In the genomic region with DNA sequence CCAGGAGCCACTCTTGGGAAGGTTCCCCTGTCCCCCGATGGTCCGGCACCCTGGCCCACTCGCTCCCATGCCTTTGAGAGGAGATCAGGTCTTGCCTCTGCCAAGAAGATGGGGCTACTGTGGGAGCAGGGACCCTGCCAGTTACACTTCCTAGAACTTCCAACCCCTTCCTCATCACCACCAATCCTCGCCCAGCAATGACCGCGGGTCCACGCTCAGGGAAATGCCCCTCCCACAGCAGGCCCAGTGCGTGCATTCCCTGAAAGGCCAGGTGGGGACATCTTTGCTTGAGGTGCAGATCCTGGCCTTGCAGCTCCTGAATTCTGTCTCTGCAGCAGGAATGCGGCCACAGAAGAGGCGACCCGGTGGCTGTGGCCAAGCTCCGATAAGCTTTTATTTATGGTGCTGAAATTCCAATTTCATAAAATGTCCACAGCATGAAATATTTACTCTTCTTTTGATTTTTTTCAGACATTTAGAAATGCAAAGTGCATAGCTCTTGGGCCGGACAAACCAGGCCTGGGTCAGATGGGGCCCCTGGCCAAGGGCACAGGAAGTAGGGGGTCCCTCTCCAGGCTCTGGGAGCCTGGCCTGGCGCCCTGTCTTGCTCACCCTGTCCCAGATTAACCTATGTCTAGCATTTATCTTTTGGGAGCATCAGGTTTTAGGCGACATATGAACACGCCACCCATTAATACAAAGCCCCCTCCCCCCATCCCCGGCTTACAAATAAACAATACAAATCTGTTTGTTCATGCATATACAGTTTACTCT, we compare ENCODE assay signal across 16 cellular contexts. TPM values are rescaled to one million over a fixed set of nuclear protein-coding genes. Genes with fewer than 3 reads are reported as not detected.
DNase-seq lines count a peak whose midpoint lies in the region; ATAC-seq and TF ChIP-seq lines count a peak whose summit lies in the region.
"Had no signal": no experiment of that assay in that cellular context is flagged by ENCODE, and none has a peak within 500 bp of the region (broad histone marks: within the 10 kb centered on the region; RNA-seq: fewer than 3 reads in every experiment).

No MANE protein-coding gene starts in this region.

- H3K9me2 ChIP-seq in GM23248 (ENCODE audit: insufficient read depth), result no peaks in the 10 kb centered on the region

- H3F3A ChIP-seq in GM23248 (ENCODE audit: insufficient read depth), result no peaks in the 10 kb centered on the region
- no peaks in the 10 kb centered on the region for H3F3A ChIP-seq in smooth muscle cell (ENCODE audit: low read depth)

- H4K91ac ChIP-seq in mesenchymal stem cell (ENCODE audit: low read length), result no peak overlapping the region

- H3K4me1 ChIP-seq in GM23248 (ENCODE audit: insufficient read depth), result peaks cover 12% of the 10 kb centered on the region; the same call in 1 of the 2 replicates
- peaks cover 9 to 35% of the 10 kb centered on the region in 2 donors for H3K4me1 ChIP-seq in ascending aorta
- H3K4me1 ChIP-seq in mesenchymal stem cell (ENCODE audit: control insufficient read depth, insufficient read depth, low read depth, low read length), result peaks cover 42% of the 10 kb centered on the region
- H3K4me1 ChIP-seq in smooth muscle cell (ENCODE audit: low read depth), result peaks cover 37% of the 10 kb centered on the region
- no peaks in the 10 kb centered on the region for H3K4me1 ChIP-seq in colonic mucosa

- no peak for ATAC-seq in HG03469 (IDR thresholded peaks at IDR 0.05; ENCODE audit: unreplicated experiment)
- ATAC-seq in HG02870 (IDR thresholded peaks at IDR 0.05; ENCODE audit: unreplicated experiment), result no peak
- ATAC-seq: activated CD4-positive, alpha-beta T cell treated with anti-CD3 and anti-CD28 coated beads for 36 hours had no signal

- H4K20me1 ChIP-seq in GM23248 (ENCODE audit: insufficient read depth), result no peaks in the 10 kb centered on the region; the same call in none of the 2 replicates
- H4K20me1 ChIP-seq in smooth muscle cell (ENCODE audit: low read depth), result peaks cover 94% of the 10 kb centered on the region

- TF ChIP-seq CTCF in ascending aorta (IDR thresholded peaks at IDR 0.05), result no peak
- no peak for TF ChIP-seq CTCF in smooth muscle cell (IDR thresholded peaks at IDR 0.05; ENCODE audit: borderline replicate concordance, insufficient read depth, poor library complexity, severe bottlenecking)
- no peak for TF ChIP-seq CTCF in colonic mucosa (IDR thresholded peaks at IDR 0.05)

- no peaks in the 10 kb centered on the region for H3K36me3 ChIP-seq in GM23248 (ENCODE audit: low read depth)
- H3K36me3 ChIP-seq in ascending aorta, result no peaks in the 10 kb centered on the region
- peaks cover 0 to 54% of the 10 kb centered on the region in 2 experiments for H3K36me3 ChIP-seq in mesenchymal stem cell (ENCODE audit: control insufficient read depth in 1 of 2, insufficient read depth in 2 of 2, low read depth in 1 of 2, low read length in 2 of 2)
- no peaks in the 10 kb centered on the region for H3K36me3 ChIP-seq in smooth muscle cell (ENCODE audit: low read depth)
- no peaks in the 10 kb centered on the region for H3K36me3 ChIP-seq in colonic mucosa
- H3K36me3 ChIP-seq: tibial artery had no signal

- H3K27ac ChIP-seq in GM23248 (0 out of 2 replicates have a peak overlapping the region, but pooled peaks have one; percentile 26), ascending aorta (peak overlapping the region; percentile 60 to 77), mesenchymal stem cell (ENCODE audit: low read length, poor library complexity, severe bottlenecking) (no peak overlapping the region), smooth muscle cell (ENCODE audit: low read depth) (peak overlapping the region; percentile 31), colonic mucosa (no peak overlapping the region)

- H2BK5ac ChIP-seq in mesenchymal stem cell (ENCODE audit: low read depth, low read length, poor library complexity, severe bottlenecking), result no peak overlapping the region

- no peak overlapping the region for H4K8ac ChIP-seq in mesenchymal stem cell (ENCODE audit: low read length)

- H3K4me3 ChIP-seq in GM23248 (no peak overlapping the region), ascending aorta (no peak overlapping the region), mesenchymal stem cell (ENCODE audit: insufficient read depth in 1 of 2, low read depth in 1 of 2, low read length in 2 of 2) (no peak overlapping the region), smooth muscle cell (no peak overlapping the region), colonic mucosa (no peak overlapping the region)
- H3K4me3 ChIP-seq: tibial artery had no signal

- H3K27me3 ChIP-seq in GM23248 (replicated peaks; ENCODE audit: insufficient read depth) (no peaks in the 10 kb centered on the region), ascending aorta (no peaks in the 10 kb centered on the region), mesenchymal stem cell (ENCODE audit: control insufficient read depth in 1 of 2, insufficient read depth in 1 of 2, low read length in 2 of 2) (no peaks in the 10 kb centered on the region), smooth muscle cell (ENCODE audit: low read depth) (no peaks in the 10 kb centered on the region), colonic mucosa (no peaks in the 10 kb centered on the region)
- H3K27me3 ChIP-seq: tibial artery had no signal

- DNase-seq in GM23248 (no peak), ascending aorta (ENCODE audit: low spot score in 2 of 2) (peak in 1 of 2 donors; percentile 59), mesenchymal stem cell (no peak), smooth muscle cell (lab: John Stamatoyannopoulos, UW; ENCODE audit: unreplicated experiment) (no peak), colonic mucosa (no peak), putamen (ENCODE audit: low spot score) (no peak)
- DNase-seq: activated CD4-positive, alpha-beta T cell treated with anti-CD3 and anti-CD28 coated beads for 36 hours; activated effector memory CD4-positive, alpha-beta T cell treated with Interleukin-2 at 50 U/mL for 16 hours; amniotic stem cell; CD4-positive, alpha-beta T cell; DMS79; effector memory CD4-positive, alpha-beta T cell; occipital lobe had no signal

- 88 to 89% methylated on average over 17 of the region's 17 CpGs for WGBS in GM23248 (ENCODE audit: low coverage in 1 of 2, low lambda C conversion rate in 2 of 2, missing lambda C conversion rate in 2 of 2), 2 experiments
- WGBS in mesenchymal stem cell, result 91% methylated on average over 17 of the region's 17 CpGs
- 92% methylated on average over 17 of the region's 17 CpGs for WGBS in smooth muscle cell (ENCODE audit: low lambda C conversion rate)

- H2BK15ac ChIP-seq in mesenchymal stem cell (ENCODE audit: low read depth, poor library complexity, severe bottlenecking), result no peak overlapping the region

- peak overlapping the region; percentile 10 to 67 for H3K18ac ChIP-seq in mesenchymal stem cell (ENCODE audit: low read depth in 1 of 2, low read length in 2 of 2)

- H3K9me3 ChIP-seq in GM23248 (ENCODE audit: low read depth), result no peaks in the 10 kb centered on the region
- H3K9me3 ChIP-seq in ascending aorta, result no peaks in the 10 kb centered on the region
- no peaks in the 10 kb centered on the region for H3K9me3 ChIP-seq in mesenchymal stem cell (ENCODE audit: control insufficient read depth, low read length)
- no peaks in the 10 kb centered on the region for H3K9me3 ChIP-seq in smooth muscle cell (replicated peaks; ENCODE audit: low read depth)
- no peaks in the 10 kb centered on the region for H3K9me3 ChIP-seq in colonic mucosa
- H3K9me3 ChIP-seq: tibial artery had no signal

- no peak overlapping the region for H2BK120ac ChIP-seq in mesenchymal stem cell (ENCODE audit: low read depth, low read length)

- H3K23ac ChIP-seq in mesenchymal stem cell (ENCODE audit: low read length in 2 of 2), result no peak overlapping the region

- H2AFZ ChIP-seq in GM23248, result no peak overlapping the region
- no peak overlapping the region for H2AFZ ChIP-seq in mesenchymal stem cell (ENCODE audit: low read depth, low read length)
- H2AFZ ChIP-seq in smooth muscle cell (ENCODE audit: low read depth), result no peak overlapping the region

- H3K9ac ChIP-seq in GM23248 (peak overlapping the region; percentile 42), mesenchymal stem cell (ENCODE audit: low read length) (peak overlapping the region; percentile 45), smooth muscle cell (ENCODE audit: low read depth) (no peak overlapping the region), colonic mucosa (ENCODE audit: low read depth in 2 of 2, low read length in 2 of 2) (no peak overlapping the region)

- intact Hi-C loops in ascending aorta (cut with DNase I), result no loop called here
- intact Hi-C loops in colonic mucosa (cut with DNase I), result no loop called here

- H3K4me2 ChIP-seq in GM23248 (ENCODE audit: unreplicated experiment) (no peak overlapping the region), mesenchymal stem cell (ENCODE audit: low read length, poor library complexity, severe bottlenecking) (no peak overlapping the region), smooth muscle cell (peak overlapping the region; percentile 16)

- H3K79me2 ChIP-seq in GM23248 (ENCODE audit: insufficient read depth), result peaks cover 94% of the 10 kb centered on the region
- peaks cover 92% of the 10 kb centered on the region for H3K79me2 ChIP-seq in smooth muscle cell (ENCODE audit: low read depth)

- in situ Hi-C loops in GM23248 (cut with MboI), result no loop called here

- no peak overlapping the region for H3K4ac ChIP-seq in mesenchymal stem cell (ENCODE audit: low read depth in 1 of 2, low read length in 2 of 2)

- H2AK5ac ChIP-seq in mesenchymal stem cell (ENCODE audit: low read length, severe bottlenecking), result no peak overlapping the region

- no peaks in the 10 kb centered on the region for H3K79me1 ChIP-seq in mesenchymal stem cell (replicated peaks; ENCODE audit: low read length, poor library complexity, severe bottlenecking)

- peak overlapping the region in 1 of 2 experiments; percentile 29 for H3K14ac ChIP-seq in mesenchymal stem cell (ENCODE audit: low read length in 2 of 2)

- peak overlapping the region in 1 of 2 experiments; percentile 2 for H2BK12ac ChIP-seq in mesenchymal stem cell (ENCODE audit: low read length in 2 of 2)

RNA-seq across cellular contexts. Expression of a gene that starts 29.8 kb away (rescaled TPM):
- total RNA-seq in GM23248 (2014; rRNA removed; shearing (Covaris generic)), result 263 and 291 TPM in 2 replicates
- polyA plus RNA-seq in GM23248 (2016; fragmentation: Nextera tagmentation; extraction: Ambion mirVana), result 222 and 235 TPM in 2 replicates
- total RNA-seq in ascending aorta, result 188 TPM
- 621 TPM for polyA plus RNA-seq in mesenchymal stem cell (2013, experiment 1 of 2)
- 614 TPM for polyA plus RNA-seq in mesenchymal stem cell (2013, experiment 2 of 2)
- total RNA-seq in smooth muscle cell, result 328 and 334 TPM in 2 replicates
- polyA plus RNA-seq in smooth muscle cell, result 253 and 333 TPM in 2 replicates
- 10 to 100 TPM in 1 of 2 donors, 1 to 10 TPM in 1; 9.5 to 20.0 TPM for total RNA-seq in colonic mucosa

Comparison
In these comparisons a context has a peak if more than half of its experiments do, and no peak if none do; other contexts are left out.
1. H3K27ac ChIP-seq: peak in GM23248 (single experiment), ascending aorta (2 of 2) and smooth muscle cell (single experiment); none in mesenchymal stem cell (single experiment) and colonic mucosa (single experiment).
2. H3K9ac ChIP-seq: peak in GM23248 (single experiment) and mesenchymal stem cell (single experiment); none in smooth muscle cell (single experiment) and colonic mucosa (0 of 2).